ENCODE assay signal across 8 cellular contexts in the genomic region with DNA sequence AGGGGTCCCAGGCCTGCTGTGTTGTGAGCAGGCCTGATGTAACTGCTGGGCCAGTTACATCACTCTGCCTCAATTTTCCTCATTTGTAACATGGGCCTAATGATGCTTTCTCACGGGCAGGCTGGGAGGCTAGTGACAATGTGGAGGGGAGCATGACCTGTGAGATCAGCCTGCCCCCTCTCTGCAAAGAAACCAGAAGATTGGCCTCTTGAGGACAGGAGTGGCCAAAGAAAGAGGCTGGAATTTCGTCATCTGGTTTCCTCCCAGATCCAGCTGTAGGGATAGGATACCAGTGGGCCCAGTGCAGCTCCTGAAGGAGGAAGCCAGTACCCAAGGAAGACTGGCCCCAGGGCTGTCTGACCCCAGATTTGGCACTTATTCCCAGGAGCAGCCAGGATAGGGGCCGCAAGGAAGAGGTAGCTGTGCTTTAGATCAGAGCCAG. TPM values are rescaled to one million over a fixed set of nuclear protein-coding genes. Genes with fewer than 3 reads are reported as not detected.
DNase-seq lines count a peak whose midpoint lies in the region; ATAC-seq, FAIRE-seq and TF ChIP-seq lines count a peak whose summit lies in the region.

No MANE protein-coding gene starts in this region.

- no peaks in the 10 kb centered on the region for H3K9me3 Mint-ChIP-seq in CD4-positive, alpha-beta memory T cell

- CTCF ChIA-PET in CD4-positive, alpha-beta memory T cell (lab: Charles Lee; ENCODE audit: partially characterized antibody), result interaction anchor here (1.0 to 2.0 kb wide), 4 partner anchors 10 to 196 kb away, joined by 3 to 17 read pairs (median 3); no protein-coding TSS in a partner anchor
- CTCF ChIA-PET in K562 (lab: Yijun Ruan, JAX; ENCODE audit: low intra/inter-chr PET ratio), result no interaction called here

- H3K4me3 ChIP-seq in CD4-positive, alpha-beta memory T cell (ENCODE audit: low read length in 2 of 2), result peak overlapping the region in 1 of 2 donors; percentile 47
- H3K4me3 ChIP-seq in K562 (peak overlapping the region; percentile 94), tibial artery (peak overlapping the region; percentile 67 to 96)

- ATAC-seq in K562 (peak; percentile 3; the same call in 2 of the 3 replicates), left colon (peak; percentile 9)

- peaks cover 57% of the 10 kb centered on the region for H3K4me1 ChIP-seq in CD4-positive, alpha-beta memory T cell (ENCODE audit: insufficient read depth, low read length)
- peaks cover 64 to 76% of the 10 kb centered on the region in 2 experiments for H3K4me1 ChIP-seq in K562 (replicated peaks in 1 of 2; ENCODE audit: control insufficient read depth in 2 of 2, insufficient read depth in 2 of 2, low read length in 2 of 2)
- peaks cover 0 to 79% (median 71%) of the 10 kb centered on the region in 4 donors for H3K4me1 ChIP-seq in tibial artery

- peak overlapping the region; percentile 97 for H3K4me2 ChIP-seq in K562 (ENCODE audit: insufficient read depth, low read length)

- POLR2A ChIA-PET in CD4-positive, alpha-beta memory T cell (lab: Charles Lee; ENCODE audit: partially characterized antibody), result interaction anchor here (1.1 to 4.6 kb wide), 5 partner anchors 11 to 155 kb away, joined by 4 to 79 read pairs (median 14); no protein-coding TSS in a partner anchor
- POLR2A ChIA-PET in K562 (lab: Yijun Ruan, JAX), result interaction anchor here (0.7 to 6.7 kb wide), 14 partner anchors 11 to 325 kb away, joined by 3 to 102 read pairs (median 4); no protein-coding TSS in a partner anchor

- no peaks in the 10 kb centered on the region for H3K27me3 ChIP-seq in CD4-positive, alpha-beta memory T cell (ENCODE audit: insufficient read depth, low read length)
- no peaks in the 10 kb centered on the region for H3K27me3 ChIP-seq in K562 (ENCODE audit: control insufficient read depth in 2 of 2, insufficient read depth in 2 of 2, low read length in 2 of 2)
- H3K27me3 ChIP-seq in tibial artery, result no peaks in the 10 kb centered on the region

- H3K4me3 Mint-ChIP-seq in CD4-positive, alpha-beta memory T cell, result peak overlapping the region; percentile 85 to 93 (median 88)

- peaks cover 31 to 69% (median 58%) of the 10 kb centered on the region in 4 donors for H3K4me1 Mint-ChIP-seq in CD4-positive, alpha-beta memory T cell

- in situ Hi-C loops in K562 (cut with MboI), result no loop called here

- TF ChIP-seq CTCF in K562 (IDR thresholded peaks at IDR 0.05 in 2 of 3, conservative IDR thresholded peaks at IDR 0.05 in 1 of 3; ENCODE audit: insufficient read depth in 2 of 3, low read depth in 1 of 3, low read length in 3 of 3) (no peak), tibial artery (IDR thresholded peaks at IDR 0.05) (no peak)

- TF ChIP-seq POLR2A in K562 (conservative IDR thresholded peaks at IDR 0.05), result no peak; the same call in none of the 2 replicates

- TF ChIP-seq EP300 in K562 (IDR thresholded peaks at IDR 0.05; ENCODE audit: low read length), result no peak

- H3K36me3 ChIP-seq in CD4-positive, alpha-beta memory T cell (ENCODE audit: insufficient read depth, low read length), result no peaks in the 10 kb centered on the region
- H3K36me3 ChIP-seq in K562 (ENCODE audit: control insufficient read depth, insufficient read depth, low read length), result peaks cover 24% of the 10 kb centered on the region; the same call in 2 of the 3 replicates
- no peaks in the 10 kb centered on the region for H3K36me3 ChIP-seq in tibial artery

- H3K27ac ChIP-seq in CD4-positive, alpha-beta memory T cell (ENCODE audit: low read depth, low read length), result peak overlapping the region; percentile 98
- H3K27ac ChIP-seq in K562 (ENCODE audit: extremely low read depth, low read depth, low read length) (peak overlapping the region; percentile 100), tibial artery (peak overlapping the region; percentile 96 to 100)

- TSS peak; percentile 83 for BruUV-seq in K562 (replicated peaks; lab: Mats Ljungman, UMichigan)

- no peak overlapping the region for H2AFZ ChIP-seq in K562 (ENCODE audit: low read depth, low read length)

- peaks cover 76% of the 10 kb centered on the region for H3K79me2 ChIP-seq in K562 (ENCODE audit: control insufficient read depth, insufficient read depth, low read length)

- intact Hi-C loops in CD4-positive, alpha-beta memory T cell (cut with micrococcal nuclease), result loop anchor here (2.0 to 5.0 kb wide), 2 partner anchors 13 to 120 kb away; no protein-coding TSS in a partner anchor
- intact Hi-C loops in K562 (cut with micrococcal nuclease) (loop anchor here (2.0 kb wide), 2 partner anchors 13 to 15 kb away; no protein-coding TSS in a partner anchor), left colon (cut with DNase I, micrococcal nuclease) (no loop called here), tibial artery (cut with DNase I; ENCODE audit: low total_unique reads) (no loop called here)

- TF ChIP-seq RAD21 in K562 (CRISPR knock-in tag; conservative IDR thresholded peaks at IDR 0.05 in 1 of 2, IDR thresholded peaks at IDR 0.05 in 1 of 2), result no peak

- H3K9me3 ChIP-seq in CD4-positive, alpha-beta memory T cell (ENCODE audit: control insufficient read depth in 1 of 2, low read length in 2 of 2), result no peaks in the 10 kb centered on the region
- no peaks in the 10 kb centered on the region for H3K9me3 ChIP-seq in K562 (replicated peaks; ENCODE audit: control insufficient read depth, insufficient read depth, low read depth, low read length)
- H3K9me3 ChIP-seq in tibial artery, result no peaks in the 10 kb centered on the region

- peak overlapping the region; percentile 99 for H3K9ac ChIP-seq in K562 (ENCODE audit: insufficient read depth in 1 of 2, low read depth in 2 of 2, low read length in 2 of 2)

- H3K27ac Mint-ChIP-seq in CD4-positive, alpha-beta memory T cell, result peak overlapping the region; percentile 95 to 99 (median 97)

- peak; percentile 15 for FAIRE-seq in K562 (lab: Jason Lieb, UNC)

- no peaks in the 10 kb centered on the region for H3K27me3 Mint-ChIP-seq in CD4-positive, alpha-beta memory T cell

- no peak for DNase-seq in CD4-positive, alpha-beta memory T cell
- DNase-seq in LHCN-M2 (ENCODE audit: low read depth), result peak; percentile 76
- peak in 1 of 4 experiments; percentile 70 for DNase-seq in K562 (ENCODE audit: extremely low read depth in 1 of 4, low spot score in 3 of 4)
- peak; percentile 51 to 75 for DNase-seq in left colon
- DNase-seq in tibial artery, result peak; percentile 84 to 86
- no peak for DNase-seq in NCI-H146 treated with DMSO at 0.1 percent for 48 hours (lab: John Stamatoyannopoulos, UW; ENCODE audit: unreplicated experiment)
- DNase-seq in NCI-H2029 treated with DMSO at 0.1 percent for 48 hours (lab: John Stamatoyannopoulos, UW), result no peak
- DNase-seq in COR-L47 (lab: John Stamatoyannopoulos, UW), result no peak

- H3K36me3 Mint-ChIP-seq in CD4-positive, alpha-beta memory T cell, result peaks cover 0 to 6% of the 10 kb centered on the region in 2 donors

- no peaks in the 10 kb centered on the region for H3K9me1 ChIP-seq in K562 (ENCODE audit: control insufficient read depth, insufficient read depth, low read length)

- WGBS in K562 (ENCODE audit: insufficient coverage, low coverage, missing lambda C conversion rate), result 33% methylated on average over 2 of the region's 3 CpGs

- H4K20me1 ChIP-seq in K562 (replicated peaks; ENCODE audit: control insufficient read depth, insufficient read depth, low read length), result peaks cover 5% of the 10 kb centered on the region; the same call in 1 of the 2 replicates

TF ChIP-seq in K562, 482 proteins besides CTCF, POLR2A, EP300 and RAD21 (continues in another document):
- TF ChIP-seq NFE2L1 (tag; IDR thresholded peaks at IDR 0.05; ENCODE audit: borderline replicate concordance, low read depth) (no peak), MAZ (CRISPR knock-in tag; conservative IDR thresholded peaks at IDR 0.05 in 1 of 2, IDR thresholded peaks at IDR 0.05 in 1 of 2) (peak in 1 of 2 experiments; percentile 15; a peak in 1 of 4 replicates), ZNF12 (CRISPR knock-in tag; IDR thresholded peaks at IDR 0.05) (0 out of 2 replicates have a peak, but pooled peaks have one; percentile 21), KDM5B (IDR thresholded peaks at IDR 0.05; ENCODE audit: insufficient replicate concordance, low read depth, low read length) (peak; percentile 66), BCL6 (CRISPR knock-in tag; IDR thresholded peaks at IDR 0.05) (no peak)

RNA-seq across cellular contexts. Expression of a gene that starts 0.6 kb away (rescaled TPM):
- total RNA-seq in CD4-positive, alpha-beta memory T cell, result 10 to 100 TPM in 1 of 2 experiments, 1 to 10 TPM in 1; 10.0 to 11.7 TPM
- 10 to 100 TPM in 1 of 2 donors, 1 to 10 TPM in 1; 5.0 to 15.5 TPM for polyA plus RNA-seq in CD4-positive, alpha-beta memory T cell
- 34.4 and 53.0 TPM in 2 replicates for total RNA-seq in LHCN-M2 (2014; rRNA removed)
- 11.9 TPM for polyA plus RNA-seq in LHCN-M2 (2012)
- total RNA-seq in K562 (2011; cell fraction: chromatin; rRNA removed; ENCODE audit: low replicate concordance), result 392 and 1,233 TPM in 2 replicates
- total RNA-seq in K562 (2011; cell fraction: nucleolus; rRNA removed), result 729 and 820 TPM in 2 replicates
- 484 and 520 TPM in 2 replicates for total RNA-seq in K562 (2011; cell fraction: nucleoplasm; rRNA removed)
- total RNA-seq in K562 (2014; rRNA removed), result 69.4 and 80.7 TPM in 2 replicates
- total RNA-seq in K562 (2014; rRNA removed; fragmentation: Illumina TruSeq; extraction: Trizol), result 28.6 and 31.2 TPM in 2 replicates
- total RNA-seq in K562 (2015; rRNA removed; fragmentation: Illumina TruSeq; extraction: Trizol), result 69.5 and 69.7 TPM in 2 replicates
- total RNA-seq in K562 (2021), result 134 and 169 TPM in 2 replicates
- polyA plus RNA-seq in K562 (2011; rRNA removed), result 35.6 and 140 TPM in 2 replicates
- polyA plus RNA-seq in K562 (2011; cell fraction: cytosol; rRNA removed), result 54.3 and 84.0 TPM in 2 replicates
- polyA plus RNA-seq in K562 (2011; cell fraction: nucleus; rRNA removed), result 590 and 682 TPM in 2 replicates
- polyA plus RNA-seq in K562 (2012), result 162 and 169 TPM in 2 replicates
- 98.4 and 117 TPM in 2 replicates for polyA plus RNA-seq in K562 (2014; fragmentation: Illumina TruSeq; extraction: Trizol)
- polyA plus RNA-seq in K562 (2014; fragmentation: Nextera tagmentation; extraction: Ambion mirVana), result 1 to 10 TPM; 1.6 to 1.7 TPM
- 90.3 and 91.1 TPM in 2 replicates for polyA plus RNA-seq in K562 (2014; rRNA removed)
- polyA minus RNA-seq in K562 (2011; rRNA and poly(A)+ RNA removed), result 33.6 and 42.1 TPM in 2 replicates
- polyA minus RNA-seq in K562 (2011; cell fraction: cytosol; rRNA and poly(A)+ RNA removed), result 133 and 177 TPM in 2 replicates
- 150 and 229 TPM in 2 replicates for polyA minus RNA-seq in K562 (2011; cell fraction: nucleus; rRNA and poly(A)+ RNA removed)
- 100 to 1,000 TPM; 125 to 161 TPM for total RNA-seq in left colon

Comparison
In these comparisons a context has a peak if more than half of its experiments do, and no peak if none do; other contexts are left out.
1. DNase-seq: peak in LHCN-M2 (single experiment), left colon (2 of 2) and tibial artery (2 of 2); none in CD4-positive, alpha-beta memory T cell (0 of 5), NCI-H146 treated with DMSO at 0.1 percent for 48 hours (single experiment), NCI-H2029 treated with DMSO at 0.1 percent for 48 hours (single experiment) and COR-L47 (single experiment).
2. intact Hi-C loops: an anchor here in CD4-positive, alpha-beta memory T cell (2.0 to 5.0 kb wide) and K562 (2.0 kb wide); none called in left colon and tibial artery.
3. Peak in every context shown above with its lines, with median percentiles within 50 percentile points of each other: H3K27ac ChIP-seq.